ENCODE assay signal across 26 cellular contexts in genomic region chr3:151479452-151479851, GRCh38. TPM values are rescaled to one million over a fixed set of nuclear protein-coding genes. Genes with fewer than 3 reads are reported as not detected.
DNase-seq lines count a peak whose midpoint lies in the region; ATAC-seq, FAIRE-seq and TF ChIP-seq lines count a peak whose summit lies in the region.
"Had no signal": no experiment of that assay in that cellular context is flagged by ENCODE, and none has a peak within 500 bp of the region (broad histone marks: within the 10 kb centered on the region; RNA-seq: fewer than 3 reads in every experiment).

No MANE protein-coding gene starts in this region.

- no peaks in the 10 kb centered on the region for H3K79me1 ChIP-seq in mesenchymal stem cell (replicated peaks; ENCODE audit: low read length, poor library complexity, severe bottlenecking)

- H4K91ac ChIP-seq in mesenchymal stem cell (ENCODE audit: low read length): no peak overlapping the region

- H3K9me3 ChIP-seq in mesenchymal stem cell (ENCODE audit: control insufficient read depth, low read length): peaks cover 11% of the 10 kb centered on the region
- H3K9me3 ChIP-seq: BE2C, HAP-1 had no signal

- no peak overlapping the region for H3K4ac ChIP-seq in mesenchymal stem cell (ENCODE audit: low read depth in 1 of 2, low read length in 2 of 2)

- no peak overlapping the region for H3K18ac ChIP-seq in mesenchymal stem cell (ENCODE audit: low read depth in 1 of 2, low read length in 2 of 2)

- H3K36me3 ChIP-seq in mesenchymal stem cell (ENCODE audit: control insufficient read depth in 1 of 2, insufficient read depth in 2 of 2, low read depth in 1 of 2, low read length in 2 of 2): no peaks in the 10 kb centered on the region
- H3K36me3 ChIP-seq: BE2C, HAP-1 had no signal

- H4K8ac ChIP-seq in mesenchymal stem cell (ENCODE audit: low read length): no peak overlapping the region

- no peak overlapping the region for H3K9ac ChIP-seq in mesenchymal stem cell (ENCODE audit: low read length)

- in situ Hi-C loops in GM13976 (cut with MboI; ENCODE audit: low sequenced_read_pairs, unreplicated experiment): no loop called here

- 0% methylated on average over 1 of the region's 1 CpG for WGBS in mesenchymal stem cell

- H2BK5ac ChIP-seq in mesenchymal stem cell (ENCODE audit: low read depth, low read length, poor library complexity, severe bottlenecking): no peak overlapping the region

- peaks cover 0 to 3% of the 10 kb centered on the region in 2 experiments for H3K27me3 ChIP-seq in mesenchymal stem cell (ENCODE audit: control insufficient read depth in 1 of 2, insufficient read depth in 1 of 2, low read length in 2 of 2)
- H3K27me3 ChIP-seq: BE2C had no signal

- DNase-seq in HTR-8/SVneo (ENCODE audit: insufficient read length, low spot score) (peak; percentile 24), NCI-H69 (lab: John Stamatoyannopoulos, UW) (peak; percentile 31), amniotic epithelial cell (ENCODE audit: low read depth) (peak; percentile 18), mesenchymal stem cell (peak; percentile 26), GM19238 (ENCODE audit: insufficient read length, low spot score) (no peak), H54 (ENCODE audit: insufficient read length, low spot score) (no peak), GM13976 (ENCODE audit: low spot score) (no peak)
- DNase-seq: ACHN; BE2C; C1 segment of cervical spinal cord; Caco-2; CD4-positive, CD25-positive, alpha-beta regulatory T cell; CD8-positive, alpha-beta memory T cell; DMS153; DMS79; GDM1; IMR-90 had no signal

- H2AFZ ChIP-seq in mesenchymal stem cell (ENCODE audit: low read depth, low read length): no peak overlapping the region

- H3K4me2 ChIP-seq in mesenchymal stem cell (ENCODE audit: low read length, poor library complexity, severe bottlenecking): no peak overlapping the region

- peaks cover 2% of the 10 kb centered on the region for H3K4me1 ChIP-seq in mesenchymal stem cell (ENCODE audit: control insufficient read depth, insufficient read depth, low read depth, low read length)
- H3K4me1 ChIP-seq: BE2C had no signal

- TF ChIP-seq CTCF in GM13976 (IDR thresholded peaks at IDR 0.05; ENCODE audit: borderline replicate concordance, control extremely low read depth, extremely low read depth, insufficient read depth, missing control alignments): no peak

- no peak for ATAC-seq in GM18520 (IDR thresholded peaks at IDR 0.05; ENCODE audit: unreplicated experiment)
- ATAC-seq: K562 had no signal

- no peak overlapping the region for H2BK120ac ChIP-seq in mesenchymal stem cell (ENCODE audit: low read depth, low read length)

- H3K4me3 ChIP-seq in mesenchymal stem cell (ENCODE audit: insufficient read depth in 1 of 2, low read depth in 1 of 2, low read length in 2 of 2): no peak overlapping the region
- H3K4me3 ChIP-seq: HAP-1, K562 had no signal

- no peak overlapping the region for H2BK12ac ChIP-seq in mesenchymal stem cell (ENCODE audit: low read length in 2 of 2)

- H3K27ac ChIP-seq in mesenchymal stem cell (ENCODE audit: low read length, poor library complexity, severe bottlenecking): no peak overlapping the region
- H3K27ac ChIP-seq: HL-60 had no signal

- FAIRE-seq in HTR-8/SVneo (lab: Jason Lieb, UNC) (no peak), H54 (lab: Jason Lieb, UNC) (no peak)
- FAIRE-seq: A204.1, D721Med, GM12892, GM19239, H1, K562 had no signal

- H3K14ac ChIP-seq in mesenchymal stem cell (ENCODE audit: low read length in 2 of 2): no peak overlapping the region

- H3K23ac ChIP-seq in mesenchymal stem cell (ENCODE audit: low read length in 2 of 2): no peak overlapping the region

- no peak for TF ChIP-seq POLR2A in H54 (IDR thresholded peaks at IDR 0.05; ENCODE audit: low read depth, low read length)

- H2AK5ac ChIP-seq in mesenchymal stem cell (ENCODE audit: low read length, severe bottlenecking): no peak overlapping the region

- H2BK15ac ChIP-seq in mesenchymal stem cell (ENCODE audit: low read depth, poor library complexity, severe bottlenecking): no peak overlapping the region

RNA-seq across cellular contexts. Expression of gene IGSF10, which starts 18.6 kb away (rescaled TPM):
- polyA plus RNA-seq in mesenchymal stem cell (2013, experiment 1 of 2): 0.47 TPM
- 0.47 TPM for polyA plus RNA-seq in mesenchymal stem cell (2013, experiment 2 of 2)
- polyA plus RNA-seq: CD8-positive, alpha-beta memory T cell had no signal

Comparison
In these comparisons a context has a peak if more than half of its experiments do, and no peak if none do; other contexts are left out.
1. DNase-seq: peak in HTR-8/SVneo (single experiment), NCI-H69 (single experiment), amniotic epithelial cell (single experiment) and mesenchymal stem cell (single experiment); none in GM19238 (single experiment), H54 (single experiment) and GM13976 (single experiment).